8 cellular contexts compared by ENCODE assay signal in the genomic region with DNA sequence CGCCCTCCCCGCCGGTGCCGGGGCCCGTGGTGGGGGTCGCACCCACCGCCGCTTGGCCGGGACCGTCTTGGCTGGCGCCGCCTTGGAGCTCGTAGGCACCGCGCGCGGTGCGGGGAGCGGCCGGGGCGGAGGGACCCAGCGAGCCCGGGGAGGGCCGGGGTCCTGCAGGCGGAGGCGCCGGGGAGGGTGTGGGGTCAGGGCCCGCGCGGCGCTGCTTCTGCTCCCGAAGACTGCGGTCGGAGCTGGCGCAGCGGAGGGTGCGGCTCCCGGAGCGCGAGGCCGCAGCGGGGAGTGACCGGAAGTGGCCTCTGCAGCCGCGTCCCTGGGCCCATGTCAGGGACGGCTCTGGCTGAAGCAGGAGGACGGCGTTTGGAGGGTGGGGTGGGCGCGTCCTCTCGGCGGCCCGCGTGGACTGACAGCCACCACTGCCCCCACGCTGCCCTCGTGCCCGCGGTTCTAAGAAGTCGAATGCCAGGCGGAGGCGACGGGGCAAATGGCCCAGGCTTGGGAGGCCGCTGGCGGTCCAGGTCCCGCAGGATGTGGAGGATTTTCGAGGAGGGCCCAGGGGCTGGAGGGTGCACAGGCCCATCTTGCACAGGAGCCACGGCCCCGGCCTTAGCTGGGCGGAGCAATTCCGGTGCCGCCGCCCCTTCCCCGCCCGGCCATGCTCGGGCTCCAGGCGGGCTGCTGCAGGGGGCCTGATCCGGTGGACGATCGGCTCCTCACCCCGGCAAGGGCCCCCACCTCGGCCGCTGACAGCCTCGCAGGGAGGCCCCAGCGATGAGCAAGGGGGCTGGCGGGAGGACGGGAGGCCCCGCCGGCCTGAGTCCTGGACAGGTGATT. TPM values are rescaled to one million over a fixed set of nuclear protein-coding genes. Genes with fewer than 3 reads are reported as not detected.
DNase-seq lines count a peak whose midpoint lies in the region; ATAC-seq and TF ChIP-seq lines count a peak whose summit lies in the region.

No MANE protein-coding gene starts in this region.

- peaks cover 4% of the 10 kb centered on the region for H3K9me3 Mint-ChIP-seq in activated naive CD8-positive, alpha-beta T cell treated with anti-CD3 and anti-CD28 coated beads, Interleukin-2, amount 50 U/mL, for 24 hours
- no peaks in the 10 kb centered on the region for H3K9me3 Mint-ChIP-seq in activated CD4-positive, alpha-beta memory T cell treated with anti-CD3 and anti-CD28 coated beads for 36 hours
- H3K9me3 Mint-ChIP-seq in CD4-positive, alpha-beta memory T cell: peaks cover 0 to 6% (median 0%) of the 10 kb centered on the region in 8 donors

- H3K27me3 Mint-ChIP-seq in activated naive CD8-positive, alpha-beta T cell treated with anti-CD3 and anti-CD28 coated beads, Interleukin-2, amount 50 U/mL, for 24 hours: peaks cover 46% of the 10 kb centered on the region
- peaks cover 45% of the 10 kb centered on the region for H3K27me3 Mint-ChIP-seq in activated CD4-positive, alpha-beta memory T cell treated with anti-CD3 and anti-CD28 coated beads for 36 hours
- peaks cover 33 to 34% of the 10 kb centered on the region in 2 donors for H3K27me3 Mint-ChIP-seq in CD4-positive, alpha-beta memory T cell

- intact Hi-C loops in Right ventricle myocardium superior (cut with DNase I): no loop called here
- intact Hi-C loops in activated CD4-positive, alpha-beta memory T cell treated with anti-CD3 and anti-CD28 coated beads for 36 hours (cut with micrococcal nuclease): no loop called here
- intact Hi-C loops in CD4-positive, alpha-beta memory T cell (cut with micrococcal nuclease): no loop called here

- POLR2A ChIA-PET in activated CD4-positive, alpha-beta memory T cell treated with anti-CD3 and anti-CD28 coated beads for 36 hours (lab: Charles Lee): interaction anchor here (1.4 kb wide), 1 partner anchor 33 kb away, joined by 3 read pairs; the partner anchor contains the start of gene ZNF670
- POLR2A ChIA-PET in CD4-positive, alpha-beta memory T cell (lab: Charles Lee; ENCODE audit: partially characterized antibody): no interaction called here

- peaks cover 10% of the 10 kb centered on the region for H3K4me1 Mint-ChIP-seq in activated naive CD8-positive, alpha-beta T cell treated with anti-CD3 and anti-CD28 coated beads, Interleukin-2, amount 50 U/mL, for 24 hours
- peaks cover 8% of the 10 kb centered on the region for H3K4me1 Mint-ChIP-seq in activated CD4-positive, alpha-beta memory T cell treated with anti-CD3 and anti-CD28 coated beads for 36 hours (ENCODE audit: low read depth)
- H3K4me1 Mint-ChIP-seq in CD4-positive, alpha-beta memory T cell: peaks cover 5 to 6% (median 6%) of the 10 kb centered on the region in 4 donors

- H3K27me3 ChIP-seq in neutrophil: peaks cover 83% of the 10 kb centered on the region
- peaks cover 9% of the 10 kb centered on the region for H3K27me3 ChIP-seq in CD4-positive, alpha-beta memory T cell (ENCODE audit: insufficient read depth, low read length)

- H3K27ac Mint-ChIP-seq in activated naive CD8-positive, alpha-beta T cell treated with anti-CD3 and anti-CD28 coated beads, Interleukin-2, amount 50 U/mL, for 24 hours: no peak overlapping the region
- H3K27ac Mint-ChIP-seq in activated CD4-positive, alpha-beta memory T cell treated with anti-CD3 and anti-CD28 coated beads for 36 hours: no peak overlapping the region
- no peak overlapping the region for H3K27ac Mint-ChIP-seq in CD4-positive, alpha-beta memory T cell

- no peak overlapping the region for H3K4me3 Mint-ChIP-seq in activated naive CD8-positive, alpha-beta T cell treated with anti-CD3 and anti-CD28 coated beads, Interleukin-2, amount 50 U/mL, for 24 hours
- H3K4me3 Mint-ChIP-seq in activated CD4-positive, alpha-beta memory T cell treated with anti-CD3 and anti-CD28 coated beads for 36 hours: no peak overlapping the region
- peak overlapping the region in 4 of 8 donors; percentile 44 to 66 (median 48) for H3K4me3 Mint-ChIP-seq in CD4-positive, alpha-beta memory T cell

- ATAC-seq in HG02678 (IDR thresholded peaks at IDR 0.05; ENCODE audit: unreplicated experiment) (peak; percentile 41), Right ventricle myocardium superior (ENCODE audit: poor library complexity) (peak; percentile 97)
- ATAC-seq in activated naive CD8-positive, alpha-beta T cell treated with anti-CD3 and anti-CD28 coated beads, Interleukin-2, amount 50 U/mL, for 24 hours: peak; percentile 14

- no peak for TF ChIP-seq CTCF in neutrophil (IDR thresholded peaks at IDR 0.05)

- H3K36me3 ChIP-seq in neutrophil: no peaks in the 10 kb centered on the region
- no peaks in the 10 kb centered on the region for H3K36me3 ChIP-seq in CD4-positive, alpha-beta memory T cell (ENCODE audit: insufficient read depth, low read length)

- no peaks in the 10 kb centered on the region for H3K9me3 ChIP-seq in neutrophil
- H3K9me3 ChIP-seq in CD4-positive, alpha-beta memory T cell (ENCODE audit: control insufficient read depth in 1 of 2, low read length in 2 of 2): no peaks in the 10 kb centered on the region

- H3K36me3 Mint-ChIP-seq in activated naive CD8-positive, alpha-beta T cell treated with anti-CD3 and anti-CD28 coated beads, Interleukin-2, amount 50 U/mL, for 24 hours (ENCODE audit: low read depth): no peaks in the 10 kb centered on the region
- no peaks in the 10 kb centered on the region for H3K36me3 Mint-ChIP-seq in activated CD4-positive, alpha-beta memory T cell treated with anti-CD3 and anti-CD28 coated beads for 36 hours
- H3K36me3 Mint-ChIP-seq in CD4-positive, alpha-beta memory T cell: peaks cover 0 to 2% of the 10 kb centered on the region in 2 donors

- CTCF ChIA-PET in activated CD4-positive, alpha-beta memory T cell treated with anti-CD3 and anti-CD28 coated beads for 36 hours (lab: Charles Lee): no interaction called here
- CTCF ChIA-PET in CD4-positive, alpha-beta memory T cell (lab: Charles Lee; ENCODE audit: partially characterized antibody): no interaction called here

- H3K27ac ChIP-seq in neutrophil: no peak overlapping the region
- no peak overlapping the region for H3K27ac ChIP-seq in CD4-positive, alpha-beta memory T cell (ENCODE audit: low read depth, low read length)

- peak overlapping the region; percentile 64 to 68 for H3K4me3 ChIP-seq in neutrophil (ENCODE audit: low read depth in 1 of 2, low read length in 1 of 2)
- H3K4me3 ChIP-seq in CD4-positive, alpha-beta memory T cell (ENCODE audit: low read length in 2 of 2): no peak overlapping the region

- H3K4me1 ChIP-seq in neutrophil (ENCODE audit: control insufficient read depth in 1 of 2, insufficient read depth in 1 of 2, low read depth in 1 of 2, low read length in 1 of 2): peaks cover 11 to 18% of the 10 kb centered on the region in 2 experiments
- H3K4me1 ChIP-seq in CD4-positive, alpha-beta memory T cell (ENCODE audit: insufficient read depth, low read length): peaks cover 14% of the 10 kb centered on the region

- DNase-seq in Ammon's horn (ENCODE audit: low spot score) (peak; percentile 52), Right ventricle myocardium superior (peak; percentile 87), mesenteric fat pad (ENCODE audit: low spot score) (no peak)
- no peak for DNase-seq in activated naive CD8-positive, alpha-beta T cell treated with anti-CD3 and anti-CD28 coated beads, Interleukin-2, amount 50 U/mL, for 24 hours
- DNase-seq in activated CD4-positive, alpha-beta memory T cell treated with anti-CD3 and anti-CD28 coated beads for 36 hours: no peak
- no peak for DNase-seq in CD4-positive, alpha-beta memory T cell

RNA-seq across cellular contexts. Expression of gene ZNF669, which starts 7.7 kb away (rescaled TPM):
- total RNA-seq in Right ventricle myocardium superior (3.1 TPM), mesenteric fat pad (7.7 TPM)
- total RNA-seq in activated CD4-positive, alpha-beta memory T cell treated with anti-CD3 and anti-CD28 coated beads for 36 hours: 1 to 10 TPM; 7.9 to 8.4 TPM
- 10 to 100 TPM; 12.0 to 14.7 TPM for total RNA-seq in CD4-positive, alpha-beta memory T cell
- 10 to 100 TPM; 11.3 to 14.8 TPM for polyA plus RNA-seq in CD4-positive, alpha-beta memory T cell

RNA-seq across cellular contexts. Expression of gene ZNF670, which starts 33.2 kb away (rescaled TPM):
- 1.3 TPM for total RNA-seq in Right ventricle myocardium superior
- total RNA-seq in mesenteric fat pad: 2.8 TPM
- 1 to 10 TPM; 3.9 to 4.5 TPM for total RNA-seq in activated CD4-positive, alpha-beta memory T cell treated with anti-CD3 and anti-CD28 coated beads for 36 hours
- 1 to 10 TPM; 2.9 to 3.3 TPM for total RNA-seq in CD4-positive, alpha-beta memory T cell
- 1 to 10 TPM; 1.6 to 2.1 TPM for polyA plus RNA-seq in CD4-positive, alpha-beta memory T cell

RNA-seq across cellular contexts. Expression of gene ZNF124, which starts 60.0 kb away (rescaled TPM):
- 6.7 TPM for total RNA-seq in Right ventricle myocardium superior
- 17.7 TPM for total RNA-seq in mesenteric fat pad
- total RNA-seq in activated CD4-positive, alpha-beta memory T cell treated with anti-CD3 and anti-CD28 coated beads for 36 hours: 10 to 100 TPM; 10.8 to 11.8 TPM
- total RNA-seq in CD4-positive, alpha-beta memory T cell: 10 to 100 TPM; 25.0 to 26.8 TPM
- polyA plus RNA-seq in CD4-positive, alpha-beta memory T cell: 1 to 10 TPM; 6.6 to 9.2 TPM

Comparison
In these comparisons a context has a peak if more than half of its experiments do, and no peak if none do; other contexts are left out.
1. DNase-seq: peak in Ammon's horn (single experiment) and Right ventricle myocardium superior (single experiment); none in activated naive CD8-positive, alpha-beta T cell treated with anti-CD3 and anti-CD28 coated beads, Interleukin-2, amount 50 U/mL, for 24 hours (single experiment), mesenteric fat pad (single experiment), activated CD4-positive, alpha-beta memory T cell treated with anti-CD3 and anti-CD28 coated beads for 36 hours (single experiment) and CD4-positive, alpha-beta memory T cell (0 of 5).
2. ATAC-seq: peak in every context shown above with its lines; median percentile 97 in Right ventricle myocardium superior; 41 in HG02678; 14 in activated naive CD8-positive, alpha-beta T cell treated with anti-CD3 and anti-CD28 coated beads, Interleukin-2, amount 50 U/mL, for 24 hours.
3. H3K4me3 ChIP-seq: peak in neutrophil (2 of 2); none in CD4-positive, alpha-beta memory T cell (0 of 2).